20 cellular contexts compared by ENCODE assay signal in the genomic region with DNA sequence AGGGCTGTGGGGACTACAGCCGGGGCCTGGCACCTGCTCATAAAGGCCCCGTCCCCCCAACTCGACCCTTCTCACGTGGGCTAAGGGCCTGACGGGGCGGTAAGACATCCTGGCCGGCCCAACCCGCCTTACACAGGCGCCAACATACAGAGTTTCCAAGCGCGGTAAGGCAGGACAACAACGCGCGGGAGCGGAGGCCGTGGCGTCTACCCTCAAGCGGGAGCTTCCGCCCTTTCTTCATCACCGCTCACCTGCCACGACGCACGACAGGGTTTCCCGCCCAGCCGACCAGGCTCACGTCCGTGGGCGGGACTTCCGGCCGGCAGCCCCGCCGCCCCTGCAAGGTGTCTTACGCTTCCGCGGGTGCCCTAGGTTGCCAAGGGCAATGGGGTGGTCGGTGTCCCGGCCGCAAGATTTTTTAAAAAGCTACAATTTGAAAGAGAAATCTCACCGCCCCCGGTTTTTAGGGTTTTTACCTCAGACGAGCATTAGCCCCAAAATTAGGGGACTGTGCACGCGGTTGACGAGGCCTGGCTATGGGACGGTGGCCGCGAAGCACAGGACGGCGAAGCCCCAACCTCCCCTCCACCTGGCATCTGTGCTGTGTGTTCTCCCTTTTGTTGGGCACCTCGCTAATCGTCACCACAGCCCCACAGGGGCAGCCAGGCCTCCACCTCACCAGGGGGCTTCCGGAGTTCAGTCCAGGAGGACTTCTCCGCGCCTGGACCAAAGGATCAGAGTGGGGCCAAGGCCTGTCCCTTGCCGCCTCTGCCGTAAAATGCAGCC. TPM values are rescaled to one million over a fixed set of nuclear protein-coding genes. Genes with fewer than 3 reads are reported as not detected.
"Had no signal": no experiment of that assay in that cellular context is flagged by ENCODE, and none has a peak within 500 bp of the region (broad histone marks: within the 10 kb centered on the region; RNA-seq: fewer than 3 reads in every experiment).

TERB1 (minus strand) TSS at position 265 of the 786 bp plus-strand sequence. CDS start 4,786 bp downstream, outside the sequence.

- H3K4me1 ChIP-seq: foreskin keratinocyte, parathyroid adenoma, tibial artery, uterus had no signal

- H3K27ac ChIP-seq: brain microvascular endothelial cell, foreskin keratinocyte, neutrophil, parathyroid adenoma, tibial artery, uterus had no signal

- H3K9ac ChIP-seq: parathyroid adenoma had no signal

- H3K9me3 ChIP-seq: neutrophil, tibial artery, uterus had no signal

- H3K27me3 Mint-ChIP-seq: activated naive CD8-positive, alpha-beta T cell; naive thymus-derived CD8-positive, alpha-beta T cell; stimulated activated memory B cell treated with anti-CD40 and anti-IgM and Interleukin-4, amounts not matched to agents 10 μg/mL and 1 μg/mL and 100 μg/mL, for 72 hours had no signal

- H3K9me3 Mint-ChIP-seq: immature natural killer cell; naive thymus-derived CD8-positive, alpha-beta T cell; stimulated activated memory B cell treated with anti-CD40 and anti-IgM and Interleukin-4, amounts not matched to agents 10 μg/mL and 1 μg/mL and 100 μg/mL, for 72 hours; T-helper 2 cell treated with Interferon-gamma antibody and Interleukin-4, amounts not matched to agents 5 μg/mL and 100 μg/mL, for 36 hours had no signal

- H3K4me1 Mint-ChIP-seq: immature natural killer cell; stimulated activated memory B cell treated with anti-CD40 and anti-IgM and Interleukin-4, amounts not matched to agents 10 μg/mL and 1 μg/mL and 100 μg/mL, for 72 hours had no signal

- H3K79me2 ChIP-seq: parathyroid adenoma had no signal

- ATAC-seq: foreskin keratinocyte; left colon; naive thymus-derived CD8-positive, alpha-beta T cell; stimulated activated memory B cell treated with anti-CD40 and anti-IgM and Interleukin-4, amounts not matched to agents 10 μg/mL and 1 μg/mL and 100 μg/mL, for 72 hours had no signal

- H2AFZ ChIP-seq: parathyroid adenoma had no signal

- H3K27me3 ChIP-seq: brain microvascular endothelial cell, foreskin keratinocyte, neutrophil, tibial artery, uterus had no signal

- H3K36me3 ChIP-seq: uterus had no signal

- H3K27ac Mint-ChIP-seq: activated naive CD8-positive, alpha-beta T cell; immature natural killer cell; stimulated activated memory B cell treated with anti-CD40 and anti-IgM and Interleukin-4, amounts not matched to agents 10 μg/mL and 1 μg/mL and 100 μg/mL, for 72 hours; T-helper 2 cell treated with Interferon-gamma antibody and Interleukin-4, amounts not matched to agents 5 μg/mL and 100 μg/mL, for 36 hours had no signal

- H3K4me3 Mint-ChIP-seq: activated naive CD8-positive, alpha-beta T cell; immature natural killer cell; naive thymus-derived CD8-positive, alpha-beta T cell; stimulated activated memory B cell treated with anti-CD40 and anti-IgM and Interleukin-4, amounts not matched to agents 10 μg/mL and 1 μg/mL and 100 μg/mL, for 72 hours; T-helper 2 cell treated with Interferon-gamma antibody and Interleukin-4, amounts not matched to agents 5 μg/mL and 100 μg/mL, for 36 hours had no signal

- H3K4me3 ChIP-seq: tibial artery, uterus had no signal

- DNase-seq: activated CD4-positive, alpha-beta T cell treated with anti-CD3 and anti-CD28 coated beads, Interleukin-2, amount 50 U/mL, for 1 hour; activated CD4-positive, CD25-positive, alpha-beta regulatory T cell; activated CD8-positive, alpha-beta memory T cell treated with anti-CD3 and anti-CD28 coated beads for 24 hours; activated gamma-delta T cell treated with Interleukin-2 at 50 U/mL for 16 hours; amniotic stem cell; brain microvascular endothelial cell; effector CD8-positive, alpha-beta T cell; foreskin keratinocyte; glutamatergic neuron; hypothalamus; immature natural killer cell; left colon; naive thymus-derived CD8-positive, alpha-beta T cell; uterus had no signal

RNA-seq across cellular contexts. Expression of gene TERB1, which starts in this region (rescaled TPM):
- polyA plus RNA-seq: foreskin keratinocyte; naive thymus-derived CD8-positive, alpha-beta T cell had no signal
